Comparison of ENCODE assay signal across 29 cellular contexts in the genomic region with DNA sequence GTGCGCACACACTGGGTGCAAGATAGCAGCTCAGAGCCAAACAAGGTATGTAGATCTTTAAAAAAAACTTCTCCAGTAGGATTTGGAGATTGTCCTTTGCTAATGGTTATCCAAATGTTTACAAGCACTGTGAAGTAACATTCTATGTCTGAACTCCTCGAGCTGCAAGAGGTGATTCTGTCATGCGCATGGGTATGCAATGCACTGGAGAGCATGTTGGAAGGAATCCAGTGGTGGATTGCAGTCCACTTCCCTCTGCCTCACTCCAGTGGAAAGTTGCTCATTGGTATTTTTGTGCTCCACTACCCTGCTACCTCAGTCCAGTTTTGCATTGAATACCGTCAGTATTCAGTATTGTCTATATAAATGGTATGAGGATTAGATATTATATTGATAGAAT.
"Had no signal": no experiment of that assay in that cellular context is flagged by ENCODE, and none has a peak within 500 bp of the region (broad histone marks: within the 10 kb centered on the region; RNA-seq: fewer than 3 reads in every experiment).

No MANE protein-coding gene starts in this region.

- H3K27ac ChIP-seq: neural progenitor cell, ovary, parathyroid adenoma, psoas muscle, right lobe of liver, skin epidermis, spleen, suprapubic skin, testis, tibial nerve, upper lobe of left lung, uterus had no signal

- H3K27me3 ChIP-seq: neural progenitor cell, ovary, right lobe of liver, testis, tibial nerve, upper lobe of left lung, uterus had no signal

- H3K4me1 ChIP-seq: neural progenitor cell, parathyroid adenoma, psoas muscle, right lobe of liver, spleen, suprapubic skin, testis, tibial nerve, upper lobe of left lung, uterus had no signal

- H3K36me3 ChIP-seq: neural progenitor cell, ovary, right lobe of liver, spleen, suprapubic skin, tibial nerve, upper lobe of left lung, uterus had no signal

- H3K9me3 ChIP-seq: ovary, psoas muscle, right lobe of liver, spleen, suprapubic skin, testis, tibial nerve, upper lobe of left lung, uterus had no signal

- DNase-seq: naive thymus-derived CD4-positive, alpha-beta T cell; natural killer cell; occipital lobe; ovary; posterior cingulate gyrus; psoas muscle; right cardiac atrium; right lobe of liver; spleen; stimulated activated CD4-positive, alpha-beta T cell treated with anti-CD3 and anti-CD28 coated beads, Interleukin-12 subunit alpha, Interleukin-12 subunit beta, amount 100 ng/mL, for 4 hours; stimulated activated CD4-positive, alpha-beta T cell treated with anti-CD3 and anti-CD28 coated beads, Interleukin-1b, Interleukin-23, amount 100 ng/mL, for 48 hours; stimulated activated CD4-positive, alpha-beta T cell treated with anti-CD3 and anti-CD28 coated beads, Interleukin-4, amount 100 ng/mL, for 1 hour; stimulated activated CD4-positive, alpha-beta T cell treated with anti-CD3 and anti-CD28 coated beads, Interleukin-4, amount 100 ng/mL, for 4 hours; stimulated activated CD8-positive, alpha-beta memory T cell treated with anti-CD3 and anti-CD28 coated beads, Interleukin-4, amount 100 ng/mL, for 48 hours; stimulated activated naive CD4-positive, alpha-beta T cell; stimulated activated naive CD8-positive, alpha-beta T cell treated with anti-CD3 and anti-CD28 coated beads, Interleukin-15, amount 100 ng/mL, for 72 hours; stimulated activated naive CD8-positive, alpha-beta T cell treated with anti-CD3 and anti-CD28 coated beads, Interleukin-15, Interleukin-2, amounts not matched to agents 100 U/mL and 50 U/mL, for 24 hours; substantia nigra; testis; trophoblast cell; uterus had no signal

- H3K4me3 ChIP-seq: neural progenitor cell, ovary, psoas muscle, right lobe of liver, skin epidermis, smooth muscle cell, spleen, suprapubic skin, testis, tibial nerve, upper lobe of left lung, uterus had no signal

- ATAC-seq: naive thymus-derived CD4-positive, alpha-beta T cell; natural killer cell; psoas muscle; right cardiac atrium; right lobe of liver; stimulated activated memory B cell treated with anti-CD40 and anti-IgM and Interleukin-4, amounts not matched to agents 10 μg/mL and 1 μg/mL and 100 μg/mL, for 72 hours; stimulated activated naive CD8-positive, alpha-beta T cell treated with anti-CD3 and anti-CD28 coated beads, Interleukin-15, amount 100 ng/mL, for 72 hours; stimulated activated naive CD8-positive, alpha-beta T cell treated with anti-CD3 and anti-CD28 coated beads, Interleukin-15, Interleukin-2, amounts not matched to agents 100 U/mL and 50 U/mL, for 24 hours had no signal
